13 cellular contexts compared by ENCODE assay signal in genomic region chr3:66439666-66440344, GRCh38.
DNase-seq lines count a peak whose midpoint lies in the region; ATAC-seq and TF ChIP-seq lines count a peak whose summit lies in the region.
"Had no signal": no experiment of that assay in that cellular context is flagged by ENCODE, and none has a peak within 500 bp of the region (broad histone marks: within the 10 kb centered on the region; RNA-seq: fewer than 3 reads in every experiment).

No MANE protein-coding gene starts in this region.

- H3K4me1 Mint-ChIP-seq in activated T-cell treated with anti-CD3 and anti-CD28 coated beads, Interleukin-2, amount 50 U/mL, for 72 hours (ENCODE audit: low read depth), result peaks cover 17% of the 10 kb centered on the region
- H3K4me1 Mint-ChIP-seq in activated T-helper 17 cell treated with anti-CD3 and anti-CD28 coated beads, Interleukin-2, amount 50 U/mL, for 72 hours, result peaks cover 44% of the 10 kb centered on the region

- peaks cover 0 to 1% of the 10 kb centered on the region in 2 donors for H3K36me3 Mint-ChIP-seq in activated T-cell treated with anti-CD3 and anti-CD28 coated beads, Interleukin-2, amount 50 U/mL, for 72 hours (ENCODE audit: insufficient read depth in 2 of 2)
- peaks cover 69% of the 10 kb centered on the region for H3K36me3 Mint-ChIP-seq in activated T-helper 17 cell treated with anti-CD3 and anti-CD28 coated beads, Interleukin-2, amount 50 U/mL, for 72 hours (ENCODE audit: low read depth)

- H3K4me3 Mint-ChIP-seq in activated T-cell treated with anti-CD3 and anti-CD28 coated beads, Interleukin-2, amount 50 U/mL, for 72 hours, result no peak overlapping the region
- no peak overlapping the region for H3K4me3 Mint-ChIP-seq in activated T-helper 17 cell treated with anti-CD3 and anti-CD28 coated beads, Interleukin-2, amount 50 U/mL, for 72 hours

- H3K36me3 ChIP-seq in stomach smooth muscle (ENCODE audit: control insufficient read depth in 2 of 2, insufficient read depth in 2 of 2, low read length in 2 of 2), result peaks cover 7 to 11% of the 10 kb centered on the region in 2 donors
- H3K36me3 ChIP-seq in left lung, result no peaks in the 10 kb centered on the region
- H3K36me3 ChIP-seq: MG63 had no signal

- no peaks in the 10 kb centered on the region for H3K27me3 Mint-ChIP-seq in activated T-cell treated with anti-CD3 and anti-CD28 coated beads, Interleukin-2, amount 50 U/mL, for 72 hours (ENCODE audit: low read depth)
- no peaks in the 10 kb centered on the region for H3K27me3 Mint-ChIP-seq in activated T-helper 17 cell treated with anti-CD3 and anti-CD28 coated beads, Interleukin-2, amount 50 U/mL, for 72 hours

- H3K9me3 ChIP-seq in stomach smooth muscle (ENCODE audit: control insufficient read depth in 2 of 2, low read length in 2 of 2) (no peaks in the 10 kb centered on the region), left lung (no peaks in the 10 kb centered on the region)
- H3K9me3 ChIP-seq: MG63 had no signal

- ATAC-seq in activated T-cell treated with anti-CD3 and anti-CD28 coated beads, Interleukin-2, amount 50 U/mL, for 72 hours (replicated peaks in 1 of 2), result no peak
- ATAC-seq in activated T-helper 17 cell treated with anti-CD3 and anti-CD28 coated beads, Interleukin-2, amount 50 U/mL, for 72 hours (replicated peaks), result no peak
- no peak for ATAC-seq in left lung
- ATAC-seq: left ventricle myocardium superior had no signal

- H3K27ac ChIP-seq in stomach smooth muscle (ENCODE audit: low read length), result peak overlapping the region; percentile 55
- H3K27ac ChIP-seq in left lung, result no peak overlapping the region

- intact Hi-C loops in left lung (cut with DNase I), result no loop called here

- no peak for TF ChIP-seq CTCF in left lung (IDR thresholded peaks at IDR 0.05)

- peaks cover 87% of the 10 kb centered on the region for H3K4me1 ChIP-seq in stomach smooth muscle (ENCODE audit: control insufficient read depth, insufficient read depth, low read length)
- peaks cover 21 to 42% of the 10 kb centered on the region in 2 donors for H3K4me1 ChIP-seq in left lung

- H3K27me3 ChIP-seq in stomach smooth muscle (ENCODE audit: control insufficient read depth in 1 of 2, insufficient read depth in 2 of 2, low read length in 2 of 2), result no peaks in the 10 kb centered on the region
- no peaks in the 10 kb centered on the region for H3K27me3 ChIP-seq in left lung
- H3K27me3 ChIP-seq: MG63 had no signal

- no peak overlapping the region for H3K9ac ChIP-seq in stomach smooth muscle (ENCODE audit: low read length in 2 of 2)

- H3K9me3 Mint-ChIP-seq in activated T-cell treated with anti-CD3 and anti-CD28 coated beads, Interleukin-2, amount 50 U/mL, for 72 hours, result no peaks in the 10 kb centered on the region
- H3K9me3 Mint-ChIP-seq in activated T-helper 17 cell treated with anti-CD3 and anti-CD28 coated beads, Interleukin-2, amount 50 U/mL, for 72 hours, result no peaks in the 10 kb centered on the region

- H3K4me3 ChIP-seq in stomach smooth muscle (ENCODE audit: low read length in 2 of 2) (no peak overlapping the region), left lung (no peak overlapping the region)
- H3K4me3 ChIP-seq: MG63 had no signal

- H3K27ac Mint-ChIP-seq in activated T-cell treated with anti-CD3 and anti-CD28 coated beads, Interleukin-2, amount 50 U/mL, for 72 hours, result peak overlapping the region; percentile 32
- H3K27ac Mint-ChIP-seq in activated T-helper 17 cell treated with anti-CD3 and anti-CD28 coated beads, Interleukin-2, amount 50 U/mL, for 72 hours, result peak overlapping the region; percentile 53

- no peak for DNase-seq in activated T-cell treated with anti-CD3 and anti-CD28 coated beads, Interleukin-2, amount 50 U/mL, for 72 hours
- DNase-seq in activated T-cell treated with anti-CD3 and anti-CD28 coated beads for 4 hours (no peak), NCI-H1436 treated with DMSO at 0.1 percent for 48 hours (lab: John Stamatoyannopoulos, UW) (peak; percentile 42), cerebellum (ENCODE audit: low spot score) (no peak), AG08395 (ENCODE audit: low spot score) (no peak), left lung (no peak)
- DNase-seq: activated naive CD4-positive, alpha-beta T cell treated with anti-CD3 and anti-CD28 coated beads, Interleukin-2, amount 50 U/mL, for 16 hours; left ventricle myocardium superior; MG63; substantia nigra; T1000 had no signal
